14 cellular contexts compared by ENCODE assay signal in genomic region chr12:47111854-47112253, GRCh38. TPM values are rescaled to one million over a fixed set of nuclear protein-coding genes. Genes with fewer than 3 reads are reported as not detected.
DNase-seq lines count a peak whose midpoint lies in the region; ATAC-seq lines count a peak whose summit lies in the region.
"Had no signal": no experiment of that assay in that cellular context is flagged by ENCODE, and none has a peak within 500 bp of the region (broad histone marks: within the 10 kb centered on the region; RNA-seq: fewer than 3 reads in every experiment).

No MANE protein-coding gene starts in this region.

- peak overlapping the region; percentile 87 for H3K27ac Mint-ChIP-seq in activated T-cell treated with anti-CD3 and anti-CD28 coated beads, Interleukin-2, amount 50 U/mL, for 24 hours
- H3K27ac Mint-ChIP-seq in T-cell: peak overlapping the region in 1 of 2 donors; percentile 71
- H3K27ac Mint-ChIP-seq in activated naive CD8-positive, alpha-beta T cell: peak overlapping the region; percentile 56
- peak overlapping the region in 7 of 10 donors; percentile 13 to 86 (median 65) for H3K27ac Mint-ChIP-seq in naive thymus-derived CD8-positive, alpha-beta T cell

- peaks cover 53% of the 10 kb centered on the region for H3K36me3 Mint-ChIP-seq in activated T-cell treated with anti-CD3 and anti-CD28 coated beads, Interleukin-2, amount 50 U/mL, for 24 hours (ENCODE audit: low read depth)
- peaks cover 64% of the 10 kb centered on the region for H3K36me3 Mint-ChIP-seq in T-cell
- peaks cover 35% of the 10 kb centered on the region for H3K36me3 Mint-ChIP-seq in activated naive CD8-positive, alpha-beta T cell
- H3K36me3 Mint-ChIP-seq in naive thymus-derived CD8-positive, alpha-beta T cell: peaks cover 10 to 38% (median 32%) of the 10 kb centered on the region in 3 donors

- no peaks in the 10 kb centered on the region for H3K27me3 Mint-ChIP-seq in activated T-cell treated with anti-CD3 and anti-CD28 coated beads, Interleukin-2, amount 50 U/mL, for 24 hours
- no peaks in the 10 kb centered on the region for H3K27me3 Mint-ChIP-seq in T-cell
- no peaks in the 10 kb centered on the region for H3K27me3 Mint-ChIP-seq in activated naive CD8-positive, alpha-beta T cell
- no peaks in the 10 kb centered on the region for H3K27me3 Mint-ChIP-seq in naive thymus-derived CD8-positive, alpha-beta T cell

- peaks cover 50% of the 10 kb centered on the region for H3K4me1 Mint-ChIP-seq in activated T-cell treated with anti-CD3 and anti-CD28 coated beads, Interleukin-2, amount 50 U/mL, for 24 hours (ENCODE audit: low read depth)
- peaks cover 30 to 40% (median 36%) of the 10 kb centered on the region in 3 donors for H3K4me1 Mint-ChIP-seq in T-cell
- peaks cover 33% of the 10 kb centered on the region for H3K4me1 Mint-ChIP-seq in activated naive CD8-positive, alpha-beta T cell (ENCODE audit: low read depth)
- peaks cover 20 to 30% (median 23%) of the 10 kb centered on the region in 4 donors for H3K4me1 Mint-ChIP-seq in naive thymus-derived CD8-positive, alpha-beta T cell

- peak overlapping the region; percentile 52 for H3K4me3 Mint-ChIP-seq in activated T-cell treated with anti-CD3 and anti-CD28 coated beads, Interleukin-2, amount 50 U/mL, for 24 hours
- peak overlapping the region in 2 of 3 donors; percentile 7 to 30 for H3K4me3 Mint-ChIP-seq in T-cell
- peak overlapping the region; percentile 31 for H3K4me3 Mint-ChIP-seq in activated naive CD8-positive, alpha-beta T cell
- H3K4me3 Mint-ChIP-seq in naive thymus-derived CD8-positive, alpha-beta T cell: peak overlapping the region in 4 of 10 donors; percentile 44 to 65 (median 50)

- no peak for DNase-seq in activated T-cell treated with anti-CD3 and anti-CD28 coated beads, Interleukin-2, amount 50 U/mL, for 24 hours
- DNase-seq in activated T-cell treated with anti-CD3 and anti-CD28 coated beads, Interleukin-2, amount 50 U/mL, for 1 hour: no peak
- no peak for DNase-seq in T-cell
- no peak for DNase-seq in naive thymus-derived CD8-positive, alpha-beta T cell
- DNase-seq in iPS-NIHi7 (ENCODE audit: extremely low spot score): no peak
- DNase-seq: NCI-H1436, NCI-H2029, NCI-H2171 treated with DMSO at 0.1 percent for 48 hours, NCI-H446 treated with DMSO at 0.1 percent for 48 hours, PC-3 had no signal

- no peaks in the 10 kb centered on the region for H3K9me3 Mint-ChIP-seq in activated T-cell treated with anti-CD3 and anti-CD28 coated beads, Interleukin-2, amount 50 U/mL, for 24 hours
- no peaks in the 10 kb centered on the region for H3K9me3 Mint-ChIP-seq in T-cell
- no peaks in the 10 kb centered on the region for H3K9me3 Mint-ChIP-seq in activated naive CD8-positive, alpha-beta T cell (ENCODE audit: low read depth)
- H3K9me3 Mint-ChIP-seq in naive thymus-derived CD8-positive, alpha-beta T cell: no peaks in the 10 kb centered on the region

- CTCF ChIA-PET in T-cell (lab: Charles Lee): interaction anchor here in 1 of 2 donors (0.6 kb wide), 1 partner anchor 9 kb away, joined by 3 read pairs; no protein-coding TSS in a partner anchor

- POLR2A ChIA-PET in T-cell (lab: Charles Lee): no interaction called here
- POLR2A ChIA-PET in naive thymus-derived CD8-positive, alpha-beta T cell (lab: Charles Lee): interaction anchor here (1.2 kb wide), 1 partner anchor 29 kb away, joined by 3 read pairs; no protein-coding TSS in a partner anchor

- ATAC-seq in T-cell (replicated peaks in 1 of 4) (no peak), GM18873 (IDR thresholded peaks at IDR 0.05; ENCODE audit: low FRiP score, unreplicated experiment) (no peak), GM21737 (IDR thresholded peaks at IDR 0.05; ENCODE audit: unreplicated experiment) (no peak)
- no peak for ATAC-seq in naive thymus-derived CD8-positive, alpha-beta T cell
- ATAC-seq: A549, PC-3 had no signal

RNA-seq across cellular contexts. Expression of gene AMIGO2, which starts 32.1 kb away (rescaled TPM):
- 10 to 100 TPM in 3 of 5 donors, 1 to 10 TPM in 2; 9.6 to 15.4 (median 14.2) TPM for total RNA-seq in T-cell
- 10 to 100 TPM; 26.6 to 28.3 TPM for total RNA-seq in naive thymus-derived CD8-positive, alpha-beta T cell
- 10 to 100 TPM; 28.6 to 53.3 (median 41.1) TPM for polyA plus RNA-seq in naive thymus-derived CD8-positive, alpha-beta T cell

RNA-seq across cellular contexts. Expression of gene PCED1B, which starts 32.4 kb away (rescaled TPM):
- 100 to 1,000 TPM in 4 of 5 donors, 10 to 100 TPM in 1; 53.7 to 159 (median 119) TPM for total RNA-seq in T-cell
- total RNA-seq in naive thymus-derived CD8-positive, alpha-beta T cell: 10 to 100 TPM; 79.4 to 83.9 TPM
- polyA plus RNA-seq in naive thymus-derived CD8-positive, alpha-beta T cell: 100 to 1,000 TPM in 2 of 3 donors, 10 to 100 TPM in 1; 54.9 to 163 (median 127) TPM
